In genomic region chr16:3216263-3216640, GRCh38 we compare ENCODE assay signal across 23 cellular contexts. TPM values are rescaled to one million over a fixed set of nuclear protein-coding genes. Genes with fewer than 3 reads are reported as not detected.
A peak's percentile ranks its signal among the peaks of the same experiment; 100 is the strongest.
DNase-seq lines count a peak whose midpoint lies in the region; ATAC-seq lines count a peak whose summit lies in the region.
"Had no signal": no experiment of that assay in that cellular context is flagged by ENCODE, and none has a peak within 500 bp of the region (broad histone marks: within the 10 kb centered on the region; RNA-seq: fewer than 3 reads in every experiment).

No MANE protein-coding gene starts in this region.

- no CpG with 5 or more reads among the region's 3 CpGs for WGBS in neuronal stem cell (ENCODE audit: extremely low coverage in 2 of 2, insufficient read length in 2 of 2, insufficient replicate concordance in 1 of 2), 2 donors

- H2AK5ac ChIP-seq in neuronal stem cell (ENCODE audit: low read depth, low read length): no peak overlapping the region

- no peak overlapping the region for H3K4ac ChIP-seq in neuronal stem cell (ENCODE audit: low read length)

- CTCF ChIA-PET in activated CD8-positive, alpha-beta memory T cell treated with anti-CD3 and anti-CD28 coated beads, Interleukin-2, amount 10 ng/mL, durations not matched to agents 7 days and 5 days (lab: Charles Lee): interaction anchor here (1.4 kb wide), 2 partner anchors 43 to 284 kb away, joined by 3 to 4 read pairs; partner anchors contain the start of gene CLUAP1

- H2BK15ac ChIP-seq in neuronal stem cell (ENCODE audit: low read length): no peak overlapping the region

- H3K36me3 ChIP-seq in neuronal stem cell (replicated peaks in 1 of 2; ENCODE audit: control insufficient read depth in 2 of 2, insufficient read depth in 2 of 2, low read length in 2 of 2): no peaks in the 10 kb centered on the region
- H3K36me3 ChIP-seq: pancreas, right lobe of liver had no signal

- no peak overlapping the region for H3K4me3 ChIP-seq in Jurkat, Clone E6-1 (ENCODE audit: low read length)
- no peak overlapping the region for H3K4me3 ChIP-seq in neuronal stem cell (ENCODE audit: low read length in 2 of 2)
- H3K4me3 ChIP-seq: gastroesophageal sphincter, pancreas, right lobe of liver, testis had no signal

- no peak overlapping the region for H3K18ac ChIP-seq in neuronal stem cell (ENCODE audit: low read length)

- H3K27ac ChIP-seq in neuronal stem cell (replicated peaks; ENCODE audit: low read length): no peak overlapping the region
- H3K27ac ChIP-seq: gastroesophageal sphincter, pancreas, right lobe of liver, testis had no signal

- H4K91ac ChIP-seq in neuronal stem cell (ENCODE audit: low read depth, low read length, poor library complexity): no peak overlapping the region

- H3K9me3 ChIP-seq in neuronal stem cell (replicated peaks in 1 of 2; ENCODE audit: control insufficient read depth in 2 of 2, insufficient read depth in 1 of 2, low read depth in 1 of 2, low read length in 2 of 2): peaks cover 4 to 9% of the 10 kb centered on the region in 2 donors
- H3K9me3 ChIP-seq: pancreas, testis had no signal

- H3K9ac ChIP-seq in neuronal stem cell (ENCODE audit: low read depth, low read length, poor library complexity): no peak overlapping the region

- H3K4me1 ChIP-seq in neuronal stem cell (ENCODE audit: control insufficient read depth in 2 of 2, insufficient read depth in 1 of 2, low read depth in 1 of 2, low read length in 2 of 2): no peaks in the 10 kb centered on the region
- H3K4me1 ChIP-seq: gastroesophageal sphincter, pancreas, right lobe of liver, testis had no signal

- H2BK120ac ChIP-seq in neuronal stem cell (ENCODE audit: low read depth, low read length): no peak overlapping the region

- H3K27me3 ChIP-seq in neuronal stem cell (ENCODE audit: control insufficient read depth in 3 of 3, insufficient read depth in 3 of 3, low read depth in 1 of 3, low read length in 3 of 3): peaks cover 0 to 1% (median 0%) of the 10 kb centered on the region in 3 experiments
- H3K27me3 ChIP-seq: pancreas, right lobe of liver, testis had no signal

- peaks cover 2% of the 10 kb centered on the region for H3K79me1 ChIP-seq in neuronal stem cell (ENCODE audit: low read depth, low read length)

- H4K8ac ChIP-seq in neuronal stem cell (ENCODE audit: low read depth, low read length): no peak overlapping the region

- H2BK5ac ChIP-seq in neuronal stem cell (ENCODE audit: low read length): no peak overlapping the region

- no peaks in the 10 kb centered on the region for H3K27me3 Mint-ChIP-seq in activated CD8-positive, alpha-beta memory T cell treated with anti-CD3 and anti-CD28 coated beads, Interleukin-2, amount 10 ng/mL, durations not matched to agents 7 days and 5 days

- peaks cover 20% of the 10 kb centered on the region for H3K9me3 Mint-ChIP-seq in activated CD8-positive, alpha-beta memory T cell treated with anti-CD3 and anti-CD28 coated beads, Interleukin-2, amount 10 ng/mL, durations not matched to agents 7 days and 5 days (ENCODE audit: low read depth)
- peaks cover 25 to 43% of the 10 kb centered on the region in 2 donors for H3K9me3 Mint-ChIP-seq in activated naive CD4-positive, alpha-beta T cell treated with anti-CD3 and anti-CD28 coated beads, Interleukin-2, amount 50 U/mL, for 72 hours

- H3K36me3 Mint-ChIP-seq in activated CD8-positive, alpha-beta memory T cell treated with anti-CD3 and anti-CD28 coated beads, Interleukin-2, amount 10 ng/mL, durations not matched to agents 7 days and 5 days: peaks cover 36% of the 10 kb centered on the region
- peaks cover 41 to 73% of the 10 kb centered on the region in 2 donors for H3K36me3 Mint-ChIP-seq in activated naive CD4-positive, alpha-beta T cell treated with anti-CD3 and anti-CD28 coated beads, Interleukin-2, amount 50 U/mL, for 72 hours

- H3K23ac ChIP-seq in neuronal stem cell (ENCODE audit: low read depth, low read length, poor library complexity): peak overlapping the region; percentile 47

- no peak overlapping the region for H2BK12ac ChIP-seq in neuronal stem cell (ENCODE audit: low read length)

- no peak overlapping the region for H3K4me2 ChIP-seq in neuronal stem cell (ENCODE audit: insufficient read depth, low read length, poor library complexity, severe bottlenecking)

- H3K27ac Mint-ChIP-seq in activated CD8-positive, alpha-beta memory T cell treated with anti-CD3 and anti-CD28 coated beads, Interleukin-2, amount 10 ng/mL, durations not matched to agents 7 days and 5 days: peak overlapping the region; percentile 84
- H3K27ac Mint-ChIP-seq in activated naive CD4-positive, alpha-beta T cell treated with anti-CD3 and anti-CD28 coated beads, Interleukin-2, amount 50 U/mL, for 72 hours: peak overlapping the region; percentile 94 to 98

- H3K4me1 Mint-ChIP-seq in activated CD8-positive, alpha-beta memory T cell treated with anti-CD3 and anti-CD28 coated beads, Interleukin-2, amount 10 ng/mL, durations not matched to agents 7 days and 5 days: peaks cover 34% of the 10 kb centered on the region

- H3K14ac ChIP-seq in neuronal stem cell (ENCODE audit: low read length): no peak overlapping the region

- DNase-seq in activated CD8-positive, alpha-beta memory T cell treated with anti-CD3 and anti-CD28 coated beads, Interleukin-2, amount 10 ng/mL, durations not matched to agents 7 days and 5 days: no peak
- no peak for DNase-seq in activated CD8-positive, alpha-beta memory T cell treated with anti-CD3 and anti-CD28 coated beads for 24 hours
- peak; percentile 41 for DNase-seq in Jurkat, Clone E6-1 (ENCODE audit: low read depth, low spot score)
- peak in 1 of 2 donors; percentile 15 for DNase-seq in activated naive CD4-positive, alpha-beta T cell treated with anti-CD3 and anti-CD28 coated beads, Interleukin-2, amount 50 U/mL, for 72 hours (ENCODE audit: low spot score in 2 of 2)
- no peak for DNase-seq in neuronal stem cell (ENCODE audit: low spot score)
- DNase-seq in COR-L47 (lab: John Stamatoyannopoulos, UW): no peak
- DNase-seq in NCI-H187 treated with DMSO at 0.1 percent for 48 hours (lab: John Stamatoyannopoulos, UW): no peak
- DNase-seq: activated effector memory CD4-positive, alpha-beta T cell treated with Interleukin-2 at 50 U/mL for 16 hours; C1 segment of cervical spinal cord; DMS153; GF-D8; NCI-H1436; NCI-H2171; NCI-H526 treated with DMSO at 0.1 percent for 48 hours; pancreas; right lobe of liver; stimulated activated CD4-positive, alpha-beta T cell treated with anti-CD3 and anti-CD28 coated beads, Interleukin-15, amount 100 ng/mL, for 24 hours; testis had no signal

- H3K4me3 Mint-ChIP-seq in activated CD8-positive, alpha-beta memory T cell treated with anti-CD3 and anti-CD28 coated beads, Interleukin-2, amount 10 ng/mL, durations not matched to agents 7 days and 5 days: no peak overlapping the region

- no peak for ATAC-seq in activated CD8-positive, alpha-beta memory T cell treated with anti-CD3 and anti-CD28 coated beads, Interleukin-2, amount 10 ng/mL, durations not matched to agents 7 days and 5 days
- peak; percentile 23 to 27 for ATAC-seq in activated naive CD4-positive, alpha-beta T cell treated with anti-CD3 and anti-CD28 coated beads, Interleukin-2, amount 50 U/mL, for 72 hours
- ATAC-seq in HG03571 (IDR thresholded peaks at IDR 0.05; ENCODE audit: unreplicated experiment): no peak
- ATAC-seq: gastroesophageal sphincter, pancreas had no signal

- no peak overlapping the region for H2AFZ ChIP-seq in neuronal stem cell (ENCODE audit: low read length)

RNA-seq across cellular contexts. Expression of gene ZNF200, which starts 18.7 kb away (rescaled TPM):
- 10 to 100 TPM; 12.3 to 12.9 TPM for total RNA-seq in activated CD8-positive, alpha-beta memory T cell treated with anti-CD3 and anti-CD28 coated beads, Interleukin-2, amount 10 ng/mL, durations not matched to agents 7 days and 5 days
- 5.7 TPM for polyA plus RNA-seq in Jurkat, Clone E6-1 (2012; ENCODE audit: insufficient read depth, insufficient read length)
- total RNA-seq in activated naive CD4-positive, alpha-beta T cell treated with anti-CD3 and anti-CD28 coated beads, Interleukin-2, amount 50 U/mL, for 72 hours: 10 to 100 TPM in 1 of 2 donors, 1 to 10 TPM in 1; 9.2 to 19.3 TPM
- polyA plus RNA-seq in neuronal stem cell (2013, experiment 1 of 2): 3.3 TPM
- polyA plus RNA-seq in neuronal stem cell (2013, experiment 2 of 2): 3.6 TPM

RNA-seq across cellular contexts. Expression of gene OR1F1, which starts 28.2 kb away (rescaled TPM):
- not detected for total RNA-seq in activated CD8-positive, alpha-beta memory T cell treated with anti-CD3 and anti-CD28 coated beads, Interleukin-2, amount 10 ng/mL, durations not matched to agents 7 days and 5 days
- not detected for polyA plus RNA-seq in Jurkat, Clone E6-1 (2012; ENCODE audit: insufficient read depth, insufficient read length)
- not detected for total RNA-seq in activated naive CD4-positive, alpha-beta T cell treated with anti-CD3 and anti-CD28 coated beads, Interleukin-2, amount 50 U/mL, for 72 hours
- 0.21 TPM for polyA plus RNA-seq in neuronal stem cell (2013, experiment 1 of 2)
- 0.10 TPM for polyA plus RNA-seq in neuronal stem cell (2013, experiment 2 of 2)
- total RNA-seq: A673, gastroesophageal sphincter, pancreas, right lobe of liver, testis had no signal
- polyA plus RNA-seq: esophagus, pancreas had no signal

RNA-seq across cellular contexts. Expression of gene MEFV, which starts 40.2 kb away (rescaled TPM):
- under 1 TPM; 0.07 to 0.09 TPM for total RNA-seq in activated CD8-positive, alpha-beta memory T cell treated with anti-CD3 and anti-CD28 coated beads, Interleukin-2, amount 10 ng/mL, durations not matched to agents 7 days and 5 days
- not detected for polyA plus RNA-seq in Jurkat, Clone E6-1 (2012; ENCODE audit: insufficient read depth, insufficient read length)
- total RNA-seq in activated naive CD4-positive, alpha-beta T cell treated with anti-CD3 and anti-CD28 coated beads, Interleukin-2, amount 50 U/mL, for 72 hours: under 1 TPM in 1 of 2 donors, not detected in 1; 0.16 TPM
- polyA plus RNA-seq in neuronal stem cell (2013, experiment 1 of 2): not detected
- not detected for polyA plus RNA-seq in neuronal stem cell (2013, experiment 2 of 2)
- total RNA-seq: A673, astrocyte had no signal

Comparison
In these comparisons a context has a peak if more than half of its experiments do, and no peak if none do; other contexts are left out.
1. ATAC-seq: peak in activated naive CD4-positive, alpha-beta T cell treated with anti-CD3 and anti-CD28 coated beads, Interleukin-2, amount 50 U/mL, for 72 hours (2 of 2); none in activated CD8-positive, alpha-beta memory T cell treated with anti-CD3 and anti-CD28 coated beads, Interleukin-2, amount 10 ng/mL, durations not matched to agents 7 days and 5 days (single experiment) and HG03571 (single experiment).